9 cellular contexts compared by ENCODE assay signal in genomic region chr12:3753549-3754284, GRCh38. TPM values are rescaled to one million over a fixed set of nuclear protein-coding genes. Genes with fewer than 3 reads are reported as not detected.
A peak's percentile ranks its signal among the peaks of the same experiment; 100 is the strongest.
DNase-seq lines count a peak whose midpoint lies in the region; ATAC-seq and TF ChIP-seq lines count a peak whose summit lies in the region.
"Had no signal": no experiment of that assay in that cellular context is flagged by ENCODE, and none has a peak within 500 bp of the region (broad histone marks: within the 10 kb centered on the region; RNA-seq: fewer than 3 reads in every experiment).

No MANE protein-coding gene starts in this region.

- H3K27ac ChIP-seq in OCI-LY7 (ENCODE audit: low read depth, low read length, poor library complexity, severe bottlenecking) (peak overlapping the region; percentile 80), gastrocnemius medialis (peak overlapping the region; percentile 40 to 76 (median 66))
- H3K27ac ChIP-seq: 22Rv1 had no signal

- peaks cover 13% of the 10 kb centered on the region; the same call in 1 of the 2 replicates for H3K79me2 ChIP-seq in OCI-LY7 (ENCODE audit: insufficient read depth, low read depth, low read length)

- TF ChIP-seq CTCF in OCI-LY7 (conservative IDR thresholded peaks at IDR 0.05; ENCODE audit: low read length) (no peak), fibroblast of mammary gland (conservative IDR thresholded peaks at IDR 0.05; ENCODE audit: control insufficient read depth, insufficient read depth, low read depth, low read length) (no peak), gastrocnemius medialis (IDR thresholded peaks at IDR 0.05 in 4 of 5, conservative IDR thresholded peaks at IDR 0.05 in 1 of 5) (no peak), GM20000 (IDR thresholded peaks at IDR 0.05; ENCODE audit: extremely low read depth, missing control alignments) (no peak)

- H3K9me3 ChIP-seq in OCI-LY7 (ENCODE audit: low read length): no peaks in the 10 kb centered on the region
- no peaks in the 10 kb centered on the region for H3K9me3 ChIP-seq in gastrocnemius medialis

- H3K4me3 ChIP-seq in OCI-LY7 (ENCODE audit: low read depth, low read length, poor library complexity, severe bottlenecking) (peak overlapping the region; percentile 83), fibroblast of mammary gland (ENCODE audit: control insufficient read depth, low read depth, low read length) (peak overlapping the region; percentile 55), gastrocnemius medialis (peak overlapping the region; percentile 46 to 65 (median 52))

- BruUV-seq in OCI-LY7 (replicated peaks; lab: Mats Ljungman, UMichigan): TSS peak; percentile 91

- peaks cover 5% of the 10 kb centered on the region; the same call in 1 of the 2 replicates for H3K36me3 ChIP-seq in OCI-LY7 (ENCODE audit: insufficient read depth, low read length)
- no peaks in the 10 kb centered on the region for H3K36me3 ChIP-seq in gastrocnemius medialis

- intact Hi-C loops in OCI-LY7 (cut with micrococcal nuclease; ENCODE audit: unreplicated experiment): no loop called here
- intact Hi-C loops in gastrocnemius medialis (cut with DNase I; ENCODE audit: low total_unique reads): no loop called here

- peak overlapping the region; percentile 87 for H2AFZ ChIP-seq in OCI-LY7 (ENCODE audit: low read length)

- TF ChIP-seq POLR2A in gastrocnemius medialis (IDR thresholded peaks at IDR 0.05): no peak

- H3K27me3 ChIP-seq in gastrocnemius medialis: peaks cover 0 to 7% (median 0%) of the 10 kb centered on the region in 3 donors

- POLR2A ChIA-PET in OCI-LY7 (lab: Charles Lee): interaction anchor here (0.5 to 1.3 kb wide), 2 partner anchors 23 to 575 kb away, joined by 3 read pairs; no protein-coding TSS in a partner anchor

- peak; percentile 19 to 38 for ATAC-seq in gastrocnemius medialis

- CTCF ChIA-PET in OCI-LY7 (lab: Charles Lee; ENCODE audit: unreplicated experiment): no interaction called here

- in situ Hi-C loops in gastrocnemius medialis (cut with MboI; ENCODE audit: low sequenced_read_pairs in 4 of 4): no loop called here

- peaks cover 26% of the 10 kb centered on the region for H3K4me1 ChIP-seq in OCI-LY7 (ENCODE audit: insufficient read depth, low read length, poor library complexity, severe bottlenecking)
- peaks cover 0 to 5% of the 10 kb centered on the region in 2 donors for H3K4me1 ChIP-seq in gastrocnemius medialis

- no peaks in the 10 kb centered on the region for H3K9me2 ChIP-seq in OCI-LY7 (ENCODE audit: insufficient read depth, low read length)

- DNase-seq in NCI-H1092 treated with DMSO at 0.1 percent for 48 hours (lab: John Stamatoyannopoulos, UW): peak; percentile 40
- DNase-seq in NCI-H1092 (lab: John Stamatoyannopoulos, UW): no peak
- DNase-seq in OCI-LY7 (ENCODE audit: low spot score): peak; percentile 10
- DNase-seq in fibroblast of mammary gland (ENCODE audit: low read depth): peak; percentile 55
- DNase-seq in gastrocnemius medialis: peak in 1 of 2 donors; percentile 40
- DNase-seq in GM20000 (ENCODE audit: low spot score): no peak
- DNase-seq in cerebellar cortex (ENCODE audit: low spot score): no peak
- no peak for DNase-seq in ureter (ENCODE audit: low spot score)

- H4K20me1 ChIP-seq in OCI-LY7 (ENCODE audit: insufficient read depth, low read length): no peaks in the 10 kb centered on the region

- peak overlapping the region; percentile 87 for H3K4me2 ChIP-seq in OCI-LY7 (ENCODE audit: low read length)

RNA-seq across cellular contexts. Expression of gene CRACR2A, which starts 0.8 kb away (rescaled TPM):
- 28.2 and 29.8 TPM in 2 replicates for total RNA-seq in OCI-LY7 (2014; rRNA removed; shearing (Covaris generic))
- total RNA-seq in OCI-LY7 (2022) (31.0 and 31.1 TPM in 2 replicates), gastrocnemius medialis (1 to 10 TPM in 2 of 4 donors, under 1 TPM in 2; 0.47 to 1.7 (median 1.1) TPM), ureter (27.3 TPM)

Comparison
In these comparisons a context has a peak if more than half of its experiments do, and no peak if none do; other contexts are left out.
1. DNase-seq: peak in NCI-H1092 treated with DMSO at 0.1 percent for 48 hours (single experiment), OCI-LY7 (single experiment) and fibroblast of mammary gland (single experiment); none in NCI-H1092 (single experiment), GM20000 (single experiment), cerebellar cortex (single experiment) and ureter (single experiment).
2. RNA of gene CRACR2A, which starts 0.8 kb away (total RNA-seq): 28.2 to 31.1 TPM in OCI-LY7 and 27.3 TPM in ureter (single experiment); 0.47 to 1.7 TPM in gastrocnemius medialis; every median in the first group is over 10 times any median in the second.
3. Peak in every context shown above with its lines, with median percentiles within 50 percentile points of each other: H3K4me3 ChIP-seq.